32 cellular contexts compared by ENCODE assay signal in the genomic region with DNA sequence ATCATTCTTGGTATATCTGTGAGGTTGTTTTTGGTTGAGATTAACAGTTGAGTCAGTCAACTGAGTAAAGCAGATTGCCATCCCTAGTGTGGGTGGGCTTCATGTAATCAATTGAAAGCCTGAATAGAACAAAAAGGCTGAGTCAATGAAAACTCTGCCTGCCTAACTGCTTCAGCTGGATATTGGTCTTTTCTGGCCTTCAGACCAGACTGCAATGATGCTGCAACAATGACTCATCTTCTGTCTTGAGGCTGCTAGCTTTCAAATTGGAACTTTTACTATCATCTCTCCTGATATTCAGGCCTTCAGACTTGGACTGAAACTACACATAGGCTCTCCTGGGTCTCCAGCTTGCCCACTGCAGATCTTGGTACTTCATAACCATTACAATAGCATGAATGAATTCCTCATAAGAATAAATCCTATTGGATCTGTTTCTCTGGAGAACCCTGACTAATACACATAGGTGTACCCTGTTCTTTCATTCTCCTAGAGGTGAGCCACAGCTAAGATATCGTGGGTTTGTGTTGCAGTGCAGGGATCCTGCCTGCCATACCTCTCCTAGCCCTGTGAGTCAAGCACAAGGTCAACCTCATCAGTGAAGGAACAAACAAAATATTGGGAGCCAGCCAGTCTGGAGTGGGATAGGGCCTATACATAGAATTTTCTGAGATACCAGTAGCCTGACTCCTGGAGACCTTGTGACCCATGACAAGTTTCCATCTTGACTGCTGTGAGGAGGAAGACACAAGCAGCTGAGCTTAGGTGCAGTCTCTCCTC.
"Had no signal": no experiment of that assay in that cellular context is flagged by ENCODE, and none has a peak within 500 bp of the region (broad histone marks: within the 10 kb centered on the region; RNA-seq: fewer than 3 reads in every experiment).

No MANE protein-coding gene starts in this region.

- H3K36me3 ChIP-seq: cardiac muscle cell, colonic mucosa, gastrocnemius medialis, heart left ventricle, WERI-Rb-1 had no signal

- ATAC-seq: activated CD4-positive, CD25-positive, alpha-beta regulatory T cell treated with anti-CD3 and anti-CD28 coated beads, Interleukin-2, amount 50 U/mL, for 24 hours; activated CD8-positive, alpha-beta memory T cell treated with anti-CD3 and anti-CD28 coated beads, Interleukin-2, amount 10 ng/mL, durations not matched to agents 7 days and 5 days; activated CD8-positive, alpha-beta T cell treated with anti-CD3 and anti-CD28 coated beads, Interleukin-2, amount 10 ng/mL, durations not matched to agents 7 days and 5 days; activated naive CD4-positive, alpha-beta T cell treated with anti-CD3 and anti-CD28 coated beads, Interleukin-2, amount 50 U/mL, for 72 hours; body of pancreas; esophagus mucosa; foreskin keratinocyte; gastrocnemius medialis; heart left ventricle; T-helper 17 cell had no signal

- DNase-seq: activated B cell treated with CpG ODN at 0.5 μM for 24 hours; activated CD4-positive, alpha-beta memory T cell treated with anti-CD3 and anti-CD28 coated beads for 36 hours; activated CD4-positive, alpha-beta T cell treated with anti-CD3 and anti-CD28 coated beads for 48 hours; activated CD8-positive, alpha-beta memory T cell treated with anti-CD3 and anti-CD28 coated beads, Interleukin-2, amount 10 ng/mL, durations not matched to agents 7 days and 5 days; activated CD8-positive, alpha-beta memory T cell treated with anti-CD3 and anti-CD28 coated beads, Interleukin-2, amount 50 U/mL, for 4 hours; activated CD8-positive, alpha-beta T cell treated with anti-CD3 and anti-CD28 coated beads, Interleukin-2, amount 10 ng/mL, durations not matched to agents 7 days and 5 days; activated effector memory CD4-positive, alpha-beta T cell treated with anti-CD3 and anti-CD28 coated beads, Interleukin-2, amount 50 U/mL, for 16 hours; activated naive CD4-positive, alpha-beta T cell treated with anti-CD3 and anti-CD28 coated beads, Interleukin-2, amount 10 ng/mL, durations not matched to agents 7 days and 5 days; activated naive CD8-positive, alpha-beta T cell treated with anti-CD3 and anti-CD28 coated beads, Interleukin-2, amount 10 ng/mL, durations not matched to agents 7 days and 5 days; activated T-cell treated with anti-CD3 and anti-CD28 coated beads, Interleukin-2, amount 50 U/mL, for 1 hour; activated T-cell treated with anti-CD3 and anti-CD28 coated beads, Interleukin-2, amount 50 U/mL, for 48 hours; amniotic stem cell; anterior cingulate cortex; central memory CD4-positive, alpha-beta T cell; cerebellar nuclear complex; colonic mucosa; effector CD8-positive, alpha-beta T cell; gastrocnemius medialis; glutamatergic neuron; heart left ventricle; hypothalamus; T-helper 17 cell; T1000; WERI-Rb-1 had no signal

- H3K9me3 ChIP-seq: body of pancreas, colonic mucosa, gastrocnemius medialis had no signal

- H3K27me3 ChIP-seq: body of pancreas, cardiac muscle cell, colonic mucosa, foreskin keratinocyte, gastrocnemius medialis, heart left ventricle had no signal

- H3K4me1 ChIP-seq: body of pancreas, colonic mucosa, foreskin keratinocyte, gastrocnemius medialis, heart left ventricle had no signal

- H3K27ac ChIP-seq: body of pancreas, cardiac muscle cell, colonic mucosa, foreskin keratinocyte, gastrocnemius medialis, heart left ventricle, WERI-Rb-1 had no signal

- H3K4me3 ChIP-seq: body of pancreas, cardiac muscle cell, colonic mucosa, gastrocnemius medialis, heart left ventricle had no signal

- FAIRE-seq: endometrium, endothelial cell of umbilical vein had no signal
